In the genomic region with DNA sequence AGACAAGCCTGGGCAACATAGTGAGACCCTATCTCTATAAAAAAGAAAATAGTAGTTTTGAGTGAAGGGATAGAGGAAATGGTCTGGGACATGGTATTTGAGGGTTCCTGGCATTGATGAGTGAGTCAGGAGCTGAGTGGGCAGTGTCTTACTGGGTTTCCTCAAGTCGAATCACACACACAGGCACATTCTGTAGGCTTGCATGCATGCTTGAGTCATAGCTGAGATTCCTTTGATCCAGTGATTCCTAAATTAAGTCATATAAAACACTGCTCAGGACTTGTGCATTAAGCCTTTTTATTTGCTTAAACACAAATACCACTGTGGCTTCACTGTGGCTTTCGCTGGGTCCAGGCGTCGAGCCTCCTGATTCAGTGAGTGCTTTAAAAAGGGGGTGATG, we compare ENCODE assay signal across 11 cellular contexts.
A peak's percentile ranks its signal among the peaks of the same experiment; 100 is the strongest.
DNase-seq lines count a peak whose midpoint lies in the region; ATAC-seq and TF ChIP-seq lines count a peak whose summit lies in the region.
"Had no signal": no experiment of that assay in that cellular context is flagged by ENCODE, and none has a peak within 500 bp of the region (broad histone marks: within the 10 kb centered on the region; RNA-seq: fewer than 3 reads in every experiment).

No MANE protein-coding gene starts in this region.

- H2BK120ac ChIP-seq in IMR-90 (ENCODE audit: low read depth, low read length) = peak overlapping the region; percentile 81

- TF ChIP-seq RAD21 in IMR-90 (IDR thresholded peaks at IDR 0.05; ENCODE audit: low read length) = no peak

- peak; percentile 94 for ATAC-seq in IMR-90 (ENCODE audit: low read depth)
- ATAC-seq in HG03139 (IDR thresholded peaks at IDR 0.05; ENCODE audit: unreplicated experiment) = no peak
- ATAC-seq in GM21737 (IDR thresholded peaks at IDR 0.05; ENCODE audit: unreplicated experiment) = no peak

- H3K36me3 ChIP-seq in IMR-90 (ENCODE audit: control insufficient read depth, insufficient read depth, low read length) (peaks cover 2% of the 10 kb centered on the region), mesodermal cell (ENCODE audit: control insufficient read depth, insufficient read depth, low read length) (peaks cover 31% of the 10 kb centered on the region)

- dilution Hi-C loops in IMR-90 (cut with HindIII; ENCODE audit: low sequenced_read_pairs, unreplicated experiment) = no loop called here

- peak overlapping the region; percentile 58 for H2BK5ac ChIP-seq in IMR-90 (ENCODE audit: low read depth, low read length, poor library complexity, severe bottlenecking)

- H3K14ac ChIP-seq in IMR-90 (replicated peaks; ENCODE audit: low read depth, low read length) = peak overlapping the region; percentile 74

- H3K9me3 ChIP-seq in IMR-90 (ENCODE audit: control insufficient read depth, insufficient read depth, low read length) = no peaks in the 10 kb centered on the region
- H3K9me3 ChIP-seq in mesodermal cell (ENCODE audit: control insufficient read depth, low read length) = no peaks in the 10 kb centered on the region

- TF ChIP-seq CTCF in IMR-90 (conservative IDR thresholded peaks at IDR 0.05; ENCODE audit: low read depth, low read length) = no peak
- no peak for TF ChIP-seq CTCF in chondrocyte (IDR thresholded peaks at IDR 0.05)

- H2AK5ac ChIP-seq in IMR-90 (ENCODE audit: low read depth, low read length) = no peak overlapping the region

- H4K5ac ChIP-seq in IMR-90 (ENCODE audit: low read depth, low read length) = no peak overlapping the region

- in situ Hi-C loops in IMR-90 (cut with MboI; ENCODE audit: low sequenced_read_pairs) = no loop called here

- DNase-seq in AG20443 (ENCODE audit: low spot score) (peak; percentile 90), IMR-90 (peak; percentile 99), chondrocyte (ENCODE audit: low spot score) (no peak), SKM-1 treated with dmso at 0.1 percent for 144 hours (lab: John Stamatoyannopoulos, UW; ENCODE audit: unreplicated experiment) (no peak), T-helper 1 cell (no peak)
- DNase-seq: NCI-H69, T-helper 9 cell had no signal

- peak overlapping the region; percentile 13; the same call in 1 of the 3 replicates for H2BK15ac ChIP-seq in IMR-90 (ENCODE audit: low read depth, low read length)

- no peaks in the 10 kb centered on the region for H4K20me1 ChIP-seq in IMR-90 (ENCODE audit: insufficient read depth, low read length)

- intact Hi-C loops in IMR-90 (cut with micrococcal nuclease) = loop anchor here (10.0 kb wide), 1 partner anchor 263 kb away; no protein-coding TSS in a partner anchor

- H3K9me1 ChIP-seq in IMR-90 (ENCODE audit: insufficient read depth, low read length) = peaks cover 8% of the 10 kb centered on the region

- H3K9ac ChIP-seq in IMR-90 (ENCODE audit: low read depth, low read length) = no peak overlapping the region

- CTCF ChIA-PET in IMR-90 (lab: Yijun Ruan, JAX) = interaction anchor here (0.9 kb wide), 1 partner anchor 8 kb away, joined by 3 read pairs; no protein-coding TSS in a partner anchor

- H3K4me3 ChIP-seq in IMR-90 (ENCODE audit: insufficient read depth, low read depth, low read length) (no peak overlapping the region), mesodermal cell (ENCODE audit: extremely low read depth, insufficient read depth, low read length, poor library complexity, severe bottlenecking) (no peak overlapping the region)

- POLR2A ChIA-PET in IMR-90 (lab: Charles Lee; ENCODE audit: unreplicated experiment) = no interaction called here

- no peak overlapping the region for H3K56ac ChIP-seq in IMR-90 (ENCODE audit: extremely low read depth, insufficient read depth, low read length)

- peak overlapping the region; percentile 28 for H3K4me2 ChIP-seq in IMR-90 (ENCODE audit: low read depth, low read length)

- H3K4me1 ChIP-seq in IMR-90 (ENCODE audit: control insufficient read depth, insufficient read depth, low read length) (peaks cover 9% of the 10 kb centered on the region), mesodermal cell (ENCODE audit: control insufficient read depth, insufficient read depth, low read length, poor library complexity, severe bottlenecking) (peaks cover 9% of the 10 kb centered on the region)

- no peak overlapping the region for H2AK9ac ChIP-seq in IMR-90 (replicated peaks; ENCODE audit: low read depth, low read length, poor library complexity)

- H3K27me3 ChIP-seq in IMR-90 (ENCODE audit: control insufficient read depth, insufficient read depth, low read length) = no peaks in the 10 kb centered on the region

- WGBS in IMR-90 (ENCODE audit: extremely low coverage in 2 of 2, insufficient read length in 1 of 2), 2 experiments = no CpG with 5 or more reads among the region's 4 CpGs
- 70 to 75% methylated on average over 1 of the region's 4 CpGs for WGBS in mesodermal cell (ENCODE audit: insufficient coverage in 2 of 2), 2 experiments

- BruUV-seq in IMR-90 (replicated peaks; lab: Mats Ljungman, UMichigan) = no TSS peak

- no peak overlapping the region for H3K4me3 Mint-ChIP-seq in chondrocyte (ENCODE audit: unreplicated experiment)
- H3K4me3 Mint-ChIP-seq: neural crest cell had no signal

- no peak for TF ChIP-seq POLR2A in IMR-90 (IDR thresholded peaks at IDR 0.05; ENCODE audit: low read depth, low read length)

- H4K91ac ChIP-seq in IMR-90 (ENCODE audit: insufficient read depth, low read depth, low read length) = peak overlapping the region; percentile 74

- peak overlapping the region; percentile 82 for H2BK20ac ChIP-seq in IMR-90 (ENCODE audit: low read depth, low read length)

- H2AFZ ChIP-seq in IMR-90 (replicated peaks; ENCODE audit: low read length, poor library complexity) = no peak overlapping the region

- H3K27ac ChIP-seq in IMR-90 (ENCODE audit: insufficient read depth, low read length) (peak overlapping the region; percentile 60), mesodermal cell (ENCODE audit: low read depth, low read length, severe bottlenecking) (peak overlapping the region; percentile 62)

- peaks cover 32% of the 10 kb centered on the region for H3K4me1 Mint-ChIP-seq in chondrocyte (ENCODE audit: low read depth)
- H3K4me1 Mint-ChIP-seq: neural crest cell had no signal

- peak overlapping the region; percentile 91 for H3K27ac Mint-ChIP-seq in chondrocyte (ENCODE audit: unreplicated experiment)

- no peaks in the 10 kb centered on the region; a peak in 1 of 4 replicates for H3K79me1 ChIP-seq in IMR-90 (ENCODE audit: low read depth in 1 of 2, low read length in 2 of 2)

- H3K9me3 Mint-ChIP-seq in chondrocyte (ENCODE audit: low read depth) = no peaks in the 10 kb centered on the region
- H3K9me3 Mint-ChIP-seq: neural crest cell had no signal

- peak overlapping the region; percentile 39 for H3K18ac ChIP-seq in IMR-90 (ENCODE audit: low read depth, low read length)

- no peaks in the 10 kb centered on the region for H3K27me3 Mint-ChIP-seq in chondrocyte (ENCODE audit: low read depth)

- H3K36me3 Mint-ChIP-seq in chondrocyte (ENCODE audit: low read depth) = peaks cover 22% of the 10 kb centered on the region

- H3K4ac ChIP-seq in IMR-90 (ENCODE audit: low read depth, low read length) = peak overlapping the region; percentile 86

- H3K23ac ChIP-seq in IMR-90 (ENCODE audit: low read depth, low read length) = 0 out of 2 replicates have a peak overlapping the region, but pooled peaks have one; percentile 66

- peak overlapping the region in 1 of 2 experiments; percentile 71; a peak in 1 of 4 replicates for H4K8ac ChIP-seq in IMR-90 (ENCODE audit: low read depth in 2 of 2, low read length in 2 of 2)

TF ChIP-seq in IMR-90, 13 proteins besides CTCF, POLR2A, EP300 and RAD21:
- TF ChIP-seq BHLHE40 (IDR thresholded peaks at IDR 0.05; ENCODE audit: low read depth, low read length) (peak; percentile 82), MAFK (IDR thresholded peaks at IDR 0.05; ENCODE audit: low read depth, low read length) (peak; percentile 75), SMC3 (IDR thresholded peaks at IDR 0.05; ENCODE audit: low read depth, low read length) (no peak), NFE2L2 (IDR thresholded peaks at IDR 0.05; ENCODE audit: low read depth, low read length) (no peak), CEBPB (IDR thresholded peaks at IDR 0.05; ENCODE audit: low read depth, low read length) (peak; percentile 57; the same call in 1 of the 2 replicates), RCOR1 (IDR thresholded peaks at IDR 0.05; ENCODE audit: insufficient replicate concordance, low read length) (no peak), FOS (IDR thresholded peaks at IDR 0.05; ENCODE audit: low read depth, low read length) (peak; percentile 94)

Comparison
In these comparisons a context has a peak if more than half of its experiments do, and no peak if none do; other contexts are left out.
1. DNase-seq: peak in AG20443 (single experiment) and IMR-90 (single experiment); none in chondrocyte (single experiment), SKM-1 treated with dmso at 0.1 percent for 144 hours (single experiment) and T-helper 1 cell (0 of 5).